In the genomic region with DNA sequence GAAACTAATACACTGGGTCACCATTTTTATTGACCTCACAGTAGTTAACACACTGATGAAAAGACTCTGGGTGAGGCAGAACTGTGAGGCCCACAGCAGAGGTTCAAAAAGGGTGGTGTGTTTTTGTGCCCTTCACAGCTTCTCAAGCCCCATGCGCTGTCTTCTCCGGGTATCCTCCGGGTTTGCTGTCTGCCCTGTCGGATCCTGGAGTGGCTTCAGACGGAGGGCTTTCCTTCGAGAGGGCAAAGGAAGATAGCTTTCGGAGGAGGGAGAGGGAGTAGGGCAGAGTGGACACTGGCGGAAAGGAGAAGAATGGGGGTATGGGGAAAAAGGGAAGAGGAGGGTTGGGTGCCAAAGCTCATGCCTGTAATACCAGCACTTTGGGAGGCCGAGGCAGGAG, we compare ENCODE assay signal across 35 cellular contexts.
"Had no signal": no experiment of that assay in that cellular context is flagged by ENCODE, and none has a peak within 500 bp of the region (broad histone marks: within the 10 kb centered on the region; RNA-seq: fewer than 3 reads in every experiment).

No MANE protein-coding gene starts in this region.

- DNase-seq: Karpas-422, Kasumi-1, MG63, MM.1S, MV-4-11, NCI-H1048, NCI-H1092, NCI-H1092 treated with DMSO at 0.1 percent for 48 hours, NCI-H1105, NCI-H1105 treated with DMSO at 0.1 percent for 48 hours, NCI-H1417, NCI-H1417 treated with DMSO at 0.1 percent for 48 hours, NCI-H1436, NCI-H146, NCI-H1694, NCI-H1694 treated with DMSO at 0.1 percent for 48 hours, NCI-H187, NCI-H187 treated with DMSO at 0.1 percent for 48 hours, NCI-H1930, NCI-H2029, NCI-H2029 treated with DMSO at 0.1 percent for 48 hours, NCI-H2081, NCI-H2081 treated with DMSO at 0.1 percent for 48 hours, NCI-H2107, NCI-H2171, NCI-H2171 treated with DMSO at 0.1 percent for 48 hours, NCI-H2227 treated with DMSO at 0.1 percent for 48 hours, NCI-H226, NCI-H345, NCI-H446, NCI-H446 treated with DMSO at 0.1 percent for 48 hours, NCI-H510A, NCI-H510A treated with DMSO at 0.1 percent for 48 hours, NCI-H524, NCI-H524 treated with DMSO at 0.1 percent for 48 hours had no signal

- H3K27me3 ChIP-seq: MG63 had no signal

- H3K4me3 ChIP-seq: MG63 had no signal

- H3K9me3 ChIP-seq: MG63 had no signal

- H3K36me3 ChIP-seq: MG63 had no signal
